ENCODE assay signal across 17 cellular contexts in genomic region chr3:158369279-158369678, GRCh38.
"Had no signal": no experiment of that assay in that cellular context is flagged by ENCODE, and none has a peak within 500 bp of the region (broad histone marks: within the 10 kb centered on the region; RNA-seq: fewer than 3 reads in every experiment).

No MANE protein-coding gene starts in this region.

- H3K4me1 ChIP-seq: esophagus squamous epithelium, thyroid gland had no signal

- H3K9me3 ChIP-seq: esophagus squamous epithelium, thyroid gland had no signal

- H3K27me3 ChIP-seq: esophagus squamous epithelium, thyroid gland had no signal

- FAIRE-seq: endothelial cell of umbilical vein, TTC549 had no signal

- DNase-seq: activated CD4-positive, alpha-beta T cell treated with anti-CD3 and anti-CD28 coated beads for 4 hours; activated CD8-positive, alpha-beta T cell treated with anti-CD3 and anti-CD28 coated beads for 36 hours; activated effector memory CD4-positive, alpha-beta T cell treated with anti-CD3 and anti-CD28 coated beads, Interleukin-2, amount 50 U/mL, for 16 hours; activated T-cell treated with anti-CD3 and anti-CD28 coated beads, Interleukin-2, amount 50 U/mL, for 48 hours; effector CD8-positive, alpha-beta T cell; esophagus squamous epithelium; kidney glomerular epithelial cell; mesenchymal stem cell; stimulated activated CD4-positive, alpha-beta T cell treated with anti-CD3 and anti-CD28 coated beads, Interleukin-4, amount 100 ng/mL, for 1 hour; stimulated activated naive B cell treated with anti-CD40 and anti-IgM and Interleukin-4, amounts not matched to agents 10 μg/mL and 1 μg/mL and 100 μg/mL, for 72 hours; thyroid gland had no signal

- H3K4me3 ChIP-seq: coronary artery, esophagus squamous epithelium, thyroid gland had no signal

- H3K27ac ChIP-seq: coronary artery, esophagus squamous epithelium, thyroid gland had no signal

- H3K36me3 ChIP-seq: esophagus squamous epithelium, thyroid gland had no signal

- ATAC-seq: activated CD8-positive, alpha-beta T cell treated with anti-CD3 and anti-CD28 coated beads for 36 hours; activated naive CD4-positive, alpha-beta T cell treated with anti-CD3 and anti-CD28 coated beads, Interleukin-2, amount 50 U/mL, for 72 hours; natural killer cell treated with Interleukin-12 subunit alpha and Interleukin-12 subunit beta and Interleukin-15 and Interleukin-18, amount 100 ng/mL, for 72 hours; stimulated activated naive B cell treated with anti-CD40 and anti-IgM and Interleukin-4, amounts not matched to agents 10 μg/mL and 1 μg/mL and 100 μg/mL, for 72 hours; WTC11 had no signal
